ENCODE assay signal across 1 cellular context in the genomic region with DNA sequence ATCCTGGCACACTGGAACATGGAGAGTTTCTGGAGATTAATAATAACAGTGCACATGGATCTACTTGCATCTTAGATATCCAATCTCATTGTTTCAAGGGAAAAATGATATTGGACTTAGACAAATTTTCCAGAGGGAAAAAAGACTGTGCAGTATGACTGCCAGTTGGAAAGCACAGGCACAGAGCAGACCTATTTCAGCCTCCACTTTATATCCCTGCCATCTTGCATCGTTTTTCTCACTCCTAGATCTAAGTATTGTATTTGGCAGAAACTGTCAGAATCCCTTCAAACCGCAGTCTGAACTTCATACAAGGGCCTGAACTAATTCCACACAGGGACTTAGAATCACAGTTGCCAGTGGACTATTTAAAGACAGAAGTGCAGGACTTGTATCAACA.
TF ChIP-seq lines count a peak whose summit lies in the region.

No MANE protein-coding gene starts in this region.

TF ChIP-seq in SK-N-SH treated with all-trans-retinoic acid at 6 μM for 48 hours, 23 proteins besides CTCF, POLR2A, EP300 and RAD21 (continued from another document):
- TF ChIP-seq CSRNP3 (CRISPR knock-in tag; IDR thresholded peaks at IDR 0.05) (no peak), ESRRG (CRISPR knock-in tag; IDR thresholded peaks at IDR 0.05) (no peak), ZC3H10 (CRISPR knock-in tag; IDR thresholded peaks at IDR 0.05) (no peak), GLIS3 (CRISPR knock-in tag; IDR thresholded peaks at IDR 0.05) (no peak)
